8 cellular contexts compared by ENCODE assay signal in the genomic region with DNA sequence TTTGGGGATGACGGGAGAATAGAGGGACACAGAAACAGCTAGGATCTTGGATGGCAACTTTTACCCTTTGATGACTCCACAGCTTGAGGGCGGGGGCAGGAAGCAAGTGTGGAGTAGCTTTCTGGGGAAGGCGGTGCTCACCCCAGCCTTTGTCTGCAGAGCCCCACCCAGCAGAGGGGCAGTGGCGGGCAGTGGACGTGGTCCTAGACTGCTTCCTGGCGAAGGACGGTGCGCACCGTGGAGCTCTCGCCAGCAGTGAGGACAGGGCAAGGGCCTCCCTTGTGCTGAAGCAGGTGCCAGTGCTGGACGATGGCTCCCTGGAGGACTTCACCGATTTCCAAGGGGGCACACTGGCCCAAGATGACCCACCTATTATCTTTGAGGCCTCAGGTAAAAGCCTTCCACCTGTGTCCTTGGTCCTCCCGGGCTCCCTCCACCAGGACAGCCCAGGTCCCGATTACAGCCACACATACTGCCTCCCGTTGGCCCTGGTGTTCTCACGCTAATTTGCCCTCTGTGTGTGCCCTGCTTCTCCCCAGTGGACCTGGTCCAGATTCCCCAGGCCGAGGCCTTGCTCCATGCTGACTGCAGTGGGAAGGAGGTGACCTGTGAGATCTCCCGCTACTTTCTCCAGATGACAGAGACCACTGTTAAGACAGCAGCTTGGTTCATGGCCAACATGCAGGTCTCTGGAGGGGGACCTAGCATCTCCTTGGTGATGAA. TPM values are rescaled to one million over a fixed set of nuclear protein-coding genes. Genes with fewer than 3 reads are reported as not detected.
DNase-seq lines count a peak whose midpoint lies in the region; ATAC-seq and TF ChIP-seq lines count a peak whose summit lies in the region.

No MANE protein-coding gene starts in this region.

- no peaks in the 10 kb centered on the region for H4K20me1 ChIP-seq in fibroblast of lung (ENCODE audit: control insufficient read depth, extremely low read depth, insufficient read depth, low read length)

- H3K27ac ChIP-seq in fibroblast of lung (ENCODE audit: insufficient read depth, low read length) (peak overlapping the region; percentile 87), prostate gland (peak overlapping the region; percentile 96 to 99)

- H3K27me3 ChIP-seq in fibroblast of lung (ENCODE audit: control insufficient read depth, insufficient read depth, low read length) (no peaks in the 10 kb centered on the region), prostate gland (replicated peaks; ENCODE audit: insufficient read depth) (no peaks in the 10 kb centered on the region)

- TF ChIP-seq CTCF in fibroblast of lung (conservative IDR thresholded peaks at IDR 0.05 in 1 of 2, IDR thresholded peaks at IDR 0.05 in 1 of 2; ENCODE audit: low read depth in 1 of 2, low read length in 2 of 2) (no peak), prostate gland (IDR thresholded peaks at IDR 0.05) (no peak)

- DNase-seq in Daoy (ENCODE audit: low read depth) (peak; percentile 32), SW480 (ENCODE audit: low spot score) (peak; percentile 44), fibroblast of lung (ENCODE audit: low read depth in 2 of 2) (no peak), prostate gland (ENCODE audit: low spot score) (no peak), SW 1271 (lab: John Stamatoyannopoulos, UW) (no peak)

- intact Hi-C loops in prostate gland (cut with DNase I): loop anchor here (2.0 to 5.0 kb wide), 2 partner anchors 39 to 70 kb away; a partner anchor contains a TSS

- peak overlapping the region in 3 of 4 experiments; percentile 69 to 81 (median 76) for H3K4me3 ChIP-seq in fibroblast of lung (replicated peaks in 1 of 4; ENCODE audit: control extremely low read depth in 1 of 4, insufficient read depth in 1 of 4, low read depth in 3 of 4, low read length in 4 of 4)
- peak overlapping the region; percentile 63 for H3K4me3 ChIP-seq in prostate gland

- TF ChIP-seq POLR2A in prostate gland (IDR thresholded peaks at IDR 0.05): peak; percentile 34

- H3K9me3 ChIP-seq in fibroblast of lung (ENCODE audit: control insufficient read depth, insufficient read depth, low read depth, low read length) (no peaks in the 10 kb centered on the region), prostate gland (no peaks in the 10 kb centered on the region)

- H3K36me3 ChIP-seq in fibroblast of lung (ENCODE audit: control insufficient read depth, insufficient read depth, low read length): peaks cover 9% of the 10 kb centered on the region
- H3K36me3 ChIP-seq in prostate gland: no peaks in the 10 kb centered on the region

- no peak overlapping the region for H3K9ac ChIP-seq in fibroblast of lung (ENCODE audit: insufficient read depth, low read length)

- no peak overlapping the region for H2AFZ ChIP-seq in fibroblast of lung (ENCODE audit: low read length)

- peak overlapping the region; percentile 100 for H3K4me2 ChIP-seq in fibroblast of lung (ENCODE audit: extremely low read depth, insufficient read depth, low read length)

- 42% methylated on average over 18 of the region's 18 CpGs for WGBS in prostate gland

- ATAC-seq in HG02885 (IDR thresholded peaks at IDR 0.05; ENCODE audit: poor library complexity, unreplicated experiment): no peak
- no peak for ATAC-seq in GM19452 (IDR thresholded peaks at IDR 0.05; ENCODE audit: unreplicated experiment)
- no peak for ATAC-seq in GM19023 (IDR thresholded peaks at IDR 0.05; ENCODE audit: unreplicated experiment)

- H3K79me2 ChIP-seq in fibroblast of lung (ENCODE audit: control insufficient read depth, insufficient read depth, low read length): peaks cover 10% of the 10 kb centered on the region

- peaks cover 12% of the 10 kb centered on the region for H3K4me1 ChIP-seq in fibroblast of lung (ENCODE audit: control insufficient read depth, extremely low read depth, insufficient read depth, low read length)
- peaks cover 20% of the 10 kb centered on the region for H3K4me1 ChIP-seq in prostate gland (replicated peaks)

RNA-seq across cellular contexts. Expression of a gene that starts 1.2 kb away (rescaled TPM):
- 4.0 and 10.9 TPM in 2 replicates for total RNA-seq in Daoy (2014; rRNA removed; shearing (Covaris generic))
- total RNA-seq in fibroblast of lung (6.2 and 17.3 TPM in 2 replicates), prostate gland (10 to 100 TPM; 31.6 to 39.9 TPM)
- 13.7 and 14.0 TPM in 2 replicates for polyA plus RNA-seq in fibroblast of lung
- 15.2 and 21.1 TPM in 2 replicates for polyA plus RNA-seq in fibroblast of lung (2012)
- 21.0 and 26.0 TPM in 2 replicates for polyA minus RNA-seq in fibroblast of lung (ENCODE audit: low replicate concordance)

RNA-seq across cellular contexts. Expression of a gene that starts 8.3 kb away (rescaled TPM):
- total RNA-seq in Daoy (2014; rRNA removed; shearing (Covaris generic)): not detected in 2 replicates
- total RNA-seq in fibroblast of lung (0.17 TPM in 1 of 2 replicates, not detected in the other), prostate gland (1 to 10 TPM; 1.5 to 2.5 TPM)
- 0.06 and 0.07 TPM in 2 replicates for polyA plus RNA-seq in fibroblast of lung
- 0.28 and 0.48 TPM in 2 replicates for polyA plus RNA-seq in fibroblast of lung (2012)
- polyA minus RNA-seq in fibroblast of lung (ENCODE audit: low replicate concordance): not detected in 2 replicates

RNA-seq across cellular contexts. Expression of a gene that starts 17.4 kb away (rescaled TPM):
- total RNA-seq in Daoy (2014; rRNA removed; shearing (Covaris generic)): 0.74 and 1.2 TPM in 2 replicates
- 13.9 and 20.3 TPM in 2 replicates for total RNA-seq in fibroblast of lung
- polyA plus RNA-seq in fibroblast of lung: 11.0 and 14.9 TPM in 2 replicates
- 7.5 and 9.4 TPM in 2 replicates for polyA plus RNA-seq in fibroblast of lung (2012)
- 7.9 and 13.8 TPM in 2 replicates for polyA minus RNA-seq in fibroblast of lung (ENCODE audit: low replicate concordance)
- total RNA-seq in prostate gland: 1 to 10 TPM; 6.3 to 8.5 TPM

RNA-seq across cellular contexts. Expression of a gene that starts 40.0 kb away (rescaled TPM):
- total RNA-seq in Daoy (2014; rRNA removed; shearing (Covaris generic)): 250 and 327 TPM in 2 replicates
- 118 and 142 TPM in 2 replicates for total RNA-seq in fibroblast of lung
- polyA plus RNA-seq in fibroblast of lung: 120 and 166 TPM in 2 replicates
- 242 and 298 TPM in 2 replicates for polyA plus RNA-seq in fibroblast of lung (2012)
- 10.5 and 16.3 TPM in 2 replicates for polyA minus RNA-seq in fibroblast of lung (ENCODE audit: low replicate concordance)
- total RNA-seq in prostate gland: 10 to 100 TPM; 70.3 to 80.2 TPM

RNA-seq across cellular contexts. Expression of a gene that starts 40.8 kb away (rescaled TPM):
- total RNA-seq in Daoy (2014; rRNA removed; shearing (Covaris generic)): 95.2 and 117 TPM in 2 replicates
- 18.7 and 42.3 TPM in 2 replicates for total RNA-seq in fibroblast of lung
- polyA plus RNA-seq in fibroblast of lung: 17.2 and 50.9 TPM in 2 replicates
- polyA plus RNA-seq in fibroblast of lung (2012): 16.7 and 45.5 TPM in 2 replicates
- 32.1 and 176 TPM in 2 replicates for polyA minus RNA-seq in fibroblast of lung (ENCODE audit: low replicate concordance)
- total RNA-seq in prostate gland: 10 to 100 TPM; 86.7 to 99.0 TPM

Comparison
In these comparisons a context has a peak if more than half of its experiments do, and no peak if none do; other contexts are left out.
1. DNase-seq: peak in Daoy (single experiment) and SW480 (single experiment); none in fibroblast of lung (0 of 2), prostate gland (single experiment) and SW 1271 (0 of 2).